ENCODE assay signal across 8 cellular contexts in the genomic region with DNA sequence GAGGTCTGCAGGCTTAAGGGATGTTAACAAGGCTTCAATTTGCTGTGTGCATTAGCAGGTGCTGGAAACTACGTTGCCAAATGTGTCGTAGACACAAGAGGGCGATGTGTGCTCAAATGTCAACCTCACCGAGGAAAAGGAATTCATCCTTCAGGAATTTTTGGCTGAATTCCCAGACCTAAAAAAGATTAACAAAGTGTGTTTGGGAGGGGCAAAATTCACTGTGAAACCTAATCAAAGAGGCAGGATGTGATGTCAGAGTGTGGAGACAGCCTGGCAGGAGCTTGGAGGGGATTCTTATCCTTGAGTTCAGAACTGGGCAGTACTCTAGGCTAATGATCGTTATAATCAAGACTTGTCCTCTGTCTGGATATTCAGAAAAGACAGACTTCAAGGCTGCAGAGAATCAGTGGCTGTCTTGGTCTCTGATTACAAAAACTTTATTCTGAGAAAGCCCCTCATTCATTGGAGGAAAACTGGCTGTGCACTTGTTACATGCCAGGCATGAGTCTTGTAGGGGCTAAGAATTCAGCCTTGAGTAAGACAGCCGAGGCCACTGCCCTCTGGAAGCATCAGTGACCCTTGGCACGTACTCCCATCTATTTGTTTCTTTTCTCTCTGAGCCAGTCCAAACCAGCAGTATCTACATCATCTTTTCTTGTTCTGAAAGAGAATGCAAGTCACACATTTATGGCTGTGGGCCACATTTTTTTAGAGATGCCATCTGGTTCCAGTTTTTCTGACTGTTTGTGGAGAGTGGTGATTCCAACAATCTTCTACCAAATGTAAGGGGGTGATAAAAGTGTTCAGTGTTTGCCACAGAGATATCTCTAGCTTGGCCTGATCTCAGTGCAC. TPM values are rescaled to one million over a fixed set of nuclear protein-coding genes. Genes with fewer than 3 reads are reported as not detected.
A peak's percentile ranks its signal among the peaks of the same experiment; 100 is the strongest.
DNase-seq lines count a peak whose midpoint lies in the region; ATAC-seq and TF ChIP-seq lines count a peak whose summit lies in the region.

No MANE protein-coding gene starts in this region.

- no peaks in the 10 kb centered on the region for H3K9me3 ChIP-seq in left lung

- H3K4me1 ChIP-seq in left lung: peaks cover 4 to 61% of the 10 kb centered on the region in 2 donors

- peak overlapping the region; percentile 27 for H3K4me3 ChIP-seq in coronary artery
- no peak overlapping the region for H3K4me3 ChIP-seq in left lung

- DNase-seq in Ammon's horn (ENCODE audit: low spot score): peak; percentile 85
- peak; percentile 77 for DNase-seq in HuH-7.5 (ENCODE audit: low spot score)
- DNase-seq in coronary artery (ENCODE audit: low spot score): peak; percentile 78
- DNase-seq in left lung: peak in 1 of 2 donors; percentile 57
- DNase-seq in superior temporal gyrus (ENCODE audit: extremely low spot score): peak; percentile 91

- H3K27ac ChIP-seq in coronary artery: peak overlapping the region; percentile 49 to 77
- H3K27ac ChIP-seq in left lung: peak overlapping the region; percentile 74 to 77

- H3K36me3 ChIP-seq in left lung: no peaks in the 10 kb centered on the region

- H3K27me3 ChIP-seq in left lung: no peaks in the 10 kb centered on the region

- TF ChIP-seq CTCF in coronary artery (IDR thresholded peaks at IDR 0.05) (peak; percentile 50), left lung (IDR thresholded peaks at IDR 0.05) (peak; percentile 44 to 58)

- intact Hi-C loops in left lung (cut with DNase I): loop anchor here in 1 of 2 donors (10.0 kb wide), 1 partner anchor 358 kb away; no protein-coding TSS in a partner anchor

- ATAC-seq in GM18867 (IDR thresholded peaks at IDR 0.05; ENCODE audit: unreplicated experiment) (peak; percentile 29), left lung (peak; percentile 87), HG03139 (IDR thresholded peaks at IDR 0.05; ENCODE audit: unreplicated experiment) (no peak)

TF ChIP-seq in PFSK-1, 5 proteins besides CTCF, POLR2A, EP300 and RAD21:
- TF ChIP-seq SIN3A (IDR thresholded peaks at IDR 0.05; ENCODE audit: borderline replicate concordance, insufficient read depth, low read length) (no peak), POLR2AphosphoS5 (IDR thresholded peaks at IDR 0.05; ENCODE audit: low read depth, low read length) (peak; percentile 39; the same call in 1 of the 2 replicates)
TF ChIP-seq in PFSK-1: peak in this region for 1.

RNA-seq across cellular contexts. Expression of a gene that starts 18.7 kb away (rescaled TPM):
- polyA plus RNA-seq in PFSK-1 (2012; ENCODE audit: insufficient read length, low read depth): not detected
- not detected for total RNA-seq in left lung

RNA-seq across cellular contexts. Expression of a gene that starts 27.3 kb away (rescaled TPM):
- not detected for polyA plus RNA-seq in PFSK-1 (2012; ENCODE audit: insufficient read length, low read depth)
- not detected for total RNA-seq in left lung
